Comparison of ENCODE assay signal across 23 cellular contexts in genomic region chr6:10048370-10049297, GRCh38.
A peak's percentile ranks its signal among the peaks of the same experiment; 100 is the strongest.
DNase-seq lines count a peak whose midpoint lies in the region; FAIRE-seq and TF ChIP-seq lines count a peak whose summit lies in the region.
"Had no signal": no experiment of that assay in that cellular context is flagged by ENCODE, and none has a peak within 500 bp of the region (broad histone marks: within the 10 kb centered on the region; RNA-seq: fewer than 3 reads in every experiment).

No MANE protein-coding gene starts in this region.

- H2BK12ac ChIP-seq in H9 (ENCODE audit: insufficient read length, low read depth, low read length) = no peak overlapping the region

- H4K8ac ChIP-seq in H9 (replicated peaks; ENCODE audit: insufficient read length, low read depth, low read length) = no peak overlapping the region

- H3K4me3 Mint-ChIP-seq in Calu3 (ENCODE audit: low read depth, unreplicated experiment) = peak overlapping the region; percentile 18
- no peak overlapping the region for H3K4me3 Mint-ChIP-seq in H9
- H3K4me3 Mint-ChIP-seq: T-cell had no signal

- no peak overlapping the region for H3T11ph ChIP-seq in H9 (ENCODE audit: low read length)

- H3K79me1 ChIP-seq in H9 (ENCODE audit: insufficient read depth, low read depth, low read length, poor library complexity, severe bottlenecking) = no peaks in the 10 kb centered on the region

- H3K9me3 Mint-ChIP-seq in Calu3 (ENCODE audit: low read depth, unreplicated experiment) (peaks cover 2% of the 10 kb centered on the region), H9 (peaks cover 4 to 6% of the 10 kb centered on the region in 2 experiments; a peak in 3 of 5 replicates)

- H3K14ac ChIP-seq in H9 (ENCODE audit: insufficient read depth, low read length) = no peak overlapping the region

- H2AK5ac ChIP-seq in H9 (ENCODE audit: insufficient read length, low read length) = no peak overlapping the region

- no peak for TF ChIP-seq EP300 in stomach (IDR thresholded peaks at IDR 0.05)

- no peak overlapping the region for H3K4me2 ChIP-seq in H9 (ENCODE audit: insufficient read depth, insufficient read length, low read length)

- H3K36me3 ChIP-seq in bronchial epithelial cell (ENCODE audit: control insufficient read depth, insufficient read depth, low read length) (no peaks in the 10 kb centered on the region), stomach (no peaks in the 10 kb centered on the region)
- H3K36me3 ChIP-seq: BE2C, HAP-1, SJCRH30 had no signal

- H3K27ac ChIP-seq in H9 (ENCODE audit: insufficient read length, low read depth, low read length) (no peak overlapping the region), stomach (peak overlapping the region in 2 of 5 donors; percentile 49 to 57)
- H3K27ac ChIP-seq: HL-60, SJCRH30 had no signal

- CTCF ChIA-PET in Calu3 (lab: Charles Lee) = interaction anchor here (1.2 to 1.4 kb wide), 2 partner anchors 15 to 115 kb away, joined by 3 to 5 read pairs; no protein-coding TSS in a partner anchor

- H3K23ac ChIP-seq in H9 (ENCODE audit: insufficient read length, low read depth, low read length) = no peak overlapping the region

- H3K79me2 ChIP-seq in H9 (ENCODE audit: insufficient read depth, low read length) = no peaks in the 10 kb centered on the region

- no peak overlapping the region for H3K56ac ChIP-seq in H9 (ENCODE audit: insufficient read length, low read depth, low read length)

- H3K27me3 Mint-ChIP-seq in Calu3 (ENCODE audit: unreplicated experiment) = no peaks in the 10 kb centered on the region
- H3K27me3 Mint-ChIP-seq in H9 (ENCODE audit: low read depth) = peaks cover 2% of the 10 kb centered on the region
- H3K27me3 Mint-ChIP-seq: T-cell had no signal

- no peak overlapping the region for H3K4ac ChIP-seq in H9 (ENCODE audit: low read depth, low read length)

- intact Hi-C loops in Calu3 (cut with micrococcal nuclease; ENCODE audit: unreplicated experiment) = no loop called here
- intact Hi-C loops in stomach (cut with DNase I; ENCODE audit: low total_unique reads) = no loop called here
- intact Hi-C loops in posterior vena cava (cut with DNase I) = no loop called here

- H3K36me3 Mint-ChIP-seq in Calu3 (ENCODE audit: insufficient read depth, unreplicated experiment) (no peaks in the 10 kb centered on the region), H9 (ENCODE audit: insufficient read depth in 1 of 3, low read depth in 3 of 3) (0 out of 7 replicates have a peak, but pooled peaks cover 0 to 5% (median 0%) of the 10 kb centered on the region in 3 experiments)
- H3K36me3 Mint-ChIP-seq: T-cell had no signal

- FAIRE-seq in bronchial epithelial cell (lab: Jason Lieb, UNC) = no peak
- FAIRE-seq: A204.1, G401.6, RCC 7860 had no signal

- no peaks in the 10 kb centered on the region for H3K27me3 ChIP-seq in H9 (ENCODE audit: insufficient read depth, low read length)
- H3K27me3 ChIP-seq in bronchial epithelial cell (ENCODE audit: control insufficient read depth, insufficient read depth, low read length) = no peaks in the 10 kb centered on the region
- H3K27me3 ChIP-seq in stomach = no peaks in the 10 kb centered on the region
- H3K27me3 ChIP-seq: BE2C, SJCRH30 had no signal

- TF ChIP-seq POLR2A in stomach (IDR thresholded peaks at IDR 0.05) = no peak

- H3K27ac Mint-ChIP-seq in Calu3 (ENCODE audit: unreplicated experiment) = peak overlapping the region; percentile 72
- H3K27ac Mint-ChIP-seq in H9 = no peak overlapping the region
- H3K27ac Mint-ChIP-seq: T-cell had no signal

- H3K4me1 Mint-ChIP-seq in Calu3 (ENCODE audit: low read depth, unreplicated experiment) (peaks cover 24% of the 10 kb centered on the region), H9 (no peaks in the 10 kb centered on the region)
- H3K4me1 Mint-ChIP-seq: T-cell had no signal

- H2BK120ac ChIP-seq in H9 (ENCODE audit: low read depth, low read length, poor library complexity, severe bottlenecking) = no peak overlapping the region

- no peak overlapping the region for H2BK15ac ChIP-seq in H9 (ENCODE audit: low read depth, low read length)

- no peaks in the 10 kb centered on the region for H3K9me3 ChIP-seq in H9 (ENCODE audit: control insufficient read depth, low read depth, low read length)
- H3K9me3 ChIP-seq in stomach = peaks cover 0 to 24% (median 8%) of the 10 kb centered on the region in 4 donors
- H3K9me3 ChIP-seq: BE2C, HAP-1, SJCRH30 had no signal

- H3K9ac ChIP-seq in H9 (ENCODE audit: extremely low read depth, insufficient read length, low read length) = no peak overlapping the region

- no peaks in the 10 kb centered on the region for H4K20me1 ChIP-seq in H9 (ENCODE audit: control insufficient read depth, insufficient read depth, insufficient read length)

- H3K18ac ChIP-seq in H9 (ENCODE audit: insufficient read length, low read depth, low read length) = no peak overlapping the region

- no peak overlapping the region for H2AFZ ChIP-seq in H9 (ENCODE audit: low read length)

- no peak overlapping the region for H4K91ac ChIP-seq in H9 (ENCODE audit: insufficient read length, low read depth, low read length)

- no peak overlapping the region for H4K5ac ChIP-seq in H9 (ENCODE audit: insufficient read length, low read depth, low read length)

- no peak overlapping the region for H2BK5ac ChIP-seq in H9 (ENCODE audit: insufficient read length, low read length)

- H3K4me1 ChIP-seq in H9 (ENCODE audit: insufficient read depth, low read length) (no peaks in the 10 kb centered on the region), stomach (no peaks in the 10 kb centered on the region)
- H3K4me1 ChIP-seq: BE2C, HAP-1 had no signal

- DNase-seq in Calu3 (peak; percentile 49), H9 (no peak), bronchial epithelial cell (ENCODE audit: low read depth) (peak; percentile 17), stomach (peak; percentile 27), posterior vena cava (ENCODE audit: low spot score) (no peak), NCI-H1048 (lab: John Stamatoyannopoulos, UW) (no peak), NCI-H187 (lab: John Stamatoyannopoulos, UW) (no peak)
- DNase-seq: BE2C, DMS79 treated with DMSO at 0.1 percent for 48 hours, KG1, NCI-H1092 treated with DMSO at 0.1 percent for 48 hours, NCI-H1436 treated with DMSO at 0.1 percent for 48 hours, NCI-H2029, NCI-H2227 treated with DMSO at 0.1 percent for 48 hours, NCI-H510A treated with DMSO at 0.1 percent for 48 hours, NCI-H748 treated with DMSO at 0.1 percent for 48 hours, SJCRH30, T-cell had no signal

- H3K23me2 ChIP-seq in H9 (ENCODE audit: insufficient read length, low read depth, low read length, poor library complexity, severe bottlenecking) = no peaks in the 10 kb centered on the region

- H3K4me3 ChIP-seq in bronchial epithelial cell (ENCODE audit: low read depth, low read length) (no peak overlapping the region), stomach (no peak overlapping the region)
- H3K4me3 ChIP-seq: HAP-1, SJCRH30 had no signal

- H2BK20ac ChIP-seq in H9 (ENCODE audit: low read depth, low read length, poor library complexity, severe bottlenecking) = peak overlapping the region; percentile 45

- no CpG with 5 or more reads among the region's 6 CpGs for WGBS in H9 (ENCODE audit: extremely low coverage, insufficient read length, low lambda C conversion rate)
- WGBS in stomach, 5 donors = 25 to 38% (median 31%) methylated on average over 6 of the region's 6 CpGs

- BruUV-seq in Calu3 (replicated peaks; lab: Mats Ljungman, UMichigan) = no TSS peak

- TF ChIP-seq CTCF in Calu3 (IDR thresholded peaks at IDR 0.05; ENCODE audit: unreplicated experiment) (no peak), H9 (conservative IDR thresholded peaks at IDR 0.05) (no peak), bronchial epithelial cell (IDR thresholded peaks at IDR 0.05; ENCODE audit: insufficient read depth, low read length, severe bottlenecking) (no peak), stomach (IDR thresholded peaks at IDR 0.05) (no peak)

Comparison
In these comparisons a context has a peak if more than half of its experiments do, and no peak if none do; other contexts are left out.
1. DNase-seq: peak in Calu3 (single experiment), bronchial epithelial cell (single experiment) and stomach (single experiment); none in H9 (single experiment), posterior vena cava (single experiment), NCI-H1048 (single experiment) and NCI-H187 (0 of 2).